11 cellular contexts compared by ENCODE assay signal in genomic region chr4:165019995-165020394, GRCh38. TPM values are rescaled to one million over a fixed set of nuclear protein-coding genes. Genes with fewer than 3 reads are reported as not detected.
"Had no signal": no experiment of that assay in that cellular context is flagged by ENCODE, and none has a peak within 500 bp of the region (broad histone marks: within the 10 kb centered on the region; RNA-seq: fewer than 3 reads in every experiment).

No MANE protein-coding gene starts in this region.

RNA-seq across cellular contexts. Expression of gene TRIM60, which starts 11.8 kb away (rescaled TPM):
- total RNA-seq: OCI-LY7, PC-3, PC-9, Peyer's patch, Right ventricle myocardium inferior, Right ventricle myocardium superior, RPMI7951, SJCRH30, SJSA1, SK-MEL-5 had no signal
- polyA plus RNA-seq: SK-N-SH had no signal

RNA-seq across cellular contexts. Expression of gene TRIM75, which starts 33.7 kb away (rescaled TPM):
- total RNA-seq: OCI-LY7, PC-3, PC-9, Peyer's patch, Right ventricle myocardium inferior, Right ventricle myocardium superior, RPMI7951, SJSA1, SK-MEL-5 had no signal
- polyA plus RNA-seq: SK-N-SH had no signal

RNA-seq across cellular contexts. Expression of gene TRIM61, which starts 42.5 kb away (rescaled TPM):
- total RNA-seq: PC-3, RPMI7951, SJCRH30, SJSA1, SK-MEL-5 had no signal
- polyA plus RNA-seq: SK-N-SH had no signal
